Comparison of ENCODE assay signal across 21 cellular contexts in genomic region chr6:129700666-129701065, GRCh38.
"Had no signal": no experiment of that assay in that cellular context is flagged by ENCODE, and none has a peak within 500 bp of the region (broad histone marks: within the 10 kb centered on the region; RNA-seq: fewer than 3 reads in every experiment).

No MANE protein-coding gene starts in this region.

- H3K27ac ChIP-seq: adrenal gland, neutrophil, transverse colon had no signal

- H3K4me3 ChIP-seq: adrenal gland, lower lobe of right lung, transverse colon had no signal

- H3K9me3 ChIP-seq: adrenal gland, lower lobe of right lung, neutrophil, transverse colon had no signal

- FAIRE-seq: colon, frontal cortex, small intestine had no signal

- DNase-seq: activated CD4-positive, alpha-beta memory T cell treated with anti-CD3 and anti-CD28 coated beads for 36 hours; activated CD4-positive, alpha-beta T cell treated with anti-CD3 and anti-CD28 coated beads for 1 hour; activated CD8-positive, alpha-beta memory T cell treated with anti-CD3 and anti-CD28 coated beads, Interleukin-2, amount 10 ng/mL, durations not matched to agents 7 days and 5 days; activated naive CD4-positive, alpha-beta T cell treated with anti-CD3 and anti-CD28 coated beads, Interleukin-2, amount 50 U/mL, for 16 hours; activated T-cell treated with anti-CD3 and anti-CD28 coated beads, Interleukin-2, amount 50 U/mL, for 1 hour; adrenal gland; caudate nucleus; head of caudate nucleus; left colon; lower lobe of right lung; naive B cell; posterior cingulate gyrus; small intestine; stimulated activated CD4-positive, alpha-beta T cell treated with anti-CD3 and anti-CD28 coated beads, Interleukin-4, amount 100 ng/mL, for 4 hours; stimulated activated CD8-positive, alpha-beta memory T cell treated with anti-CD3 and anti-CD28 coated beads, Interleukin-4, amount 100 ng/mL, for 48 hours; stimulated activated naive CD4-positive, alpha-beta T cell treated with Interleukin-2 at 50 U/mL for 16 hours; T-cell; transverse colon had no signal

- ATAC-seq: activated CD8-positive, alpha-beta memory T cell treated with anti-CD3 and anti-CD28 coated beads, Interleukin-2, amount 10 ng/mL, durations not matched to agents 7 days and 5 days; left colon; lower lobe of right lung; T-cell had no signal

- H3K36me3 ChIP-seq: adrenal gland, lower lobe of right lung, neutrophil, transverse colon had no signal

- H3K27me3 ChIP-seq: adrenal gland, neutrophil, transverse colon had no signal
